Comparison of ENCODE assay signal across 21 cellular contexts in genomic region chr6:31610891-31611425, GRCh38. TPM values are rescaled to one million over a fixed set of nuclear protein-coding genes. Genes with fewer than 3 reads are reported as not detected.
DNase-seq lines count a peak whose midpoint lies in the region; ATAC-seq, FAIRE-seq and TF ChIP-seq lines count a peak whose summit lies in the region.
"Had no signal": no experiment of that assay in that cellular context is flagged by ENCODE, and none has a peak within 500 bp of the region (broad histone marks: within the 10 kb centered on the region; RNA-seq: fewer than 3 reads in every experiment).

No MANE protein-coding gene starts in this region.

- no peak for FAIRE-seq in HepG2 (lab: Jason Lieb, UNC)
- FAIRE-seq: A204.1 had no signal

- intact Hi-C loops in HepG2 (cut with micrococcal nuclease; ENCODE audit: unreplicated experiment), result no loop called here
- intact Hi-C loops in right lobe of liver (cut with DNase I), result no loop called here

- H3K36me3 ChIP-seq in HepG2 (replicated peaks in 1 of 2; ENCODE audit: control insufficient read depth in 1 of 2, insufficient read depth in 2 of 2, low read length in 2 of 2) (no peaks in the 10 kb centered on the region), right lobe of liver (no peaks in the 10 kb centered on the region), SK-N-MC (ENCODE audit: insufficient read depth, low read length) (no peaks in the 10 kb centered on the region), osteoblast (ENCODE audit: insufficient read depth, low read length) (no peaks in the 10 kb centered on the region)
- H3K36me3 ChIP-seq: Peyer's patch had no signal

- CTCF ChIA-PET in HepG2 (lab: Yijun Ruan, JAX; ENCODE audit: low intra/inter-chr PET ratio, low total read pairs), result no interaction called here

- POLR2A ChIA-PET in HepG2 (lab: Yijun Ruan, JAX), result no interaction called here

- H3K9me3 ChIP-seq in HepG2 (ENCODE audit: low read length), result no peaks in the 10 kb centered on the region
- H3K9me3 ChIP-seq in right lobe of liver, result no peaks in the 10 kb centered on the region
- H3K9me3 ChIP-seq in SK-N-MC (ENCODE audit: low read depth, low read length), result no peaks in the 10 kb centered on the region
- H3K9me3 ChIP-seq in osteoblast (ENCODE audit: low read depth, low read length), result no peaks in the 10 kb centered on the region
- H3K9me3 ChIP-seq: Peyer's patch had no signal

- H3K9ac ChIP-seq in HepG2 (ENCODE audit: insufficient read depth, low read depth, low read length), result no peak overlapping the region
- H3K9ac ChIP-seq in SK-N-MC (ENCODE audit: insufficient read length), result no peak overlapping the region

- TF ChIP-seq EP300 in HepG2 (IDR thresholded peaks at IDR 0.05; ENCODE audit: low read depth in 2 of 2, low read length in 2 of 2), result no peak
- TF ChIP-seq EP300 in HepG2 (CRISPR knock-in tag; IDR thresholded peaks at IDR 0.05; ENCODE audit: borderline replicate concordance), result no peak

- TF ChIP-seq POLR2A in HepG2 (IDR thresholded peaks at IDR 0.05; ENCODE audit: insufficient read depth in 1 of 2, low read depth in 2 of 2, low read length in 2 of 2) (no peak), right lobe of liver (IDR thresholded peaks at IDR 0.05) (no peak)

- H3K4me3 ChIP-seq in HepG2 (replicated peaks in 1 of 3; ENCODE audit: insufficient read depth in 1 of 3, low read depth in 2 of 3, low read length in 3 of 3), result no peak overlapping the region
- no peak overlapping the region for H3K4me3 ChIP-seq in right lobe of liver
- no peak overlapping the region for H3K4me3 ChIP-seq in SK-N-MC
- H3K4me3 ChIP-seq in osteoblast (ENCODE audit: insufficient read depth, low read length), result no peak overlapping the region
- H3K4me3 ChIP-seq: Peyer's patch had no signal

- no peak for ATAC-seq in HepG2
- no peak for ATAC-seq in right lobe of liver
- ATAC-seq: Right ventricle myocardium inferior, SK-N-SH treated with all-trans-retinoic acid at 6 μM for 48 hours had no signal

- H3K4me1 ChIP-seq in HepG2 (ENCODE audit: insufficient read depth, low read length) (peaks cover 36% of the 10 kb centered on the region), right lobe of liver (peaks cover 0 to 14% (median 6%) of the 10 kb centered on the region in 4 donors), osteoblast (ENCODE audit: insufficient read depth, low read length) (no peaks in the 10 kb centered on the region)

- TF ChIP-seq CTCF in HepG2 (CRISPR knock-in tag; IDR thresholded peaks at IDR 0.05), result no peak
- no peak for TF ChIP-seq CTCF in right lobe of liver (IDR thresholded peaks at IDR 0.05)
- TF ChIP-seq CTCF in osteoblast (IDR thresholded peaks at IDR 0.05; ENCODE audit: extremely low read depth, low read depth, low read length), result no peak

- H3K4me2 ChIP-seq in HepG2 (ENCODE audit: low read depth, low read length), result peak overlapping the region; percentile 3; the same call in 1 of the 2 replicates
- H3K4me2 ChIP-seq in osteoblast (ENCODE audit: insufficient read depth, low read length), result no peak overlapping the region

- H4K20me1 ChIP-seq in HepG2 (ENCODE audit: insufficient read depth, low read length) (no peaks in the 10 kb centered on the region), osteoblast (ENCODE audit: insufficient read depth, low read length) (no peaks in the 10 kb centered on the region)

- H3K27ac ChIP-seq in HepG2 (ENCODE audit: extremely low read length, insufficient read depth, low read length) (no peak overlapping the region), right lobe of liver (no peak overlapping the region), SK-N-MC (peak overlapping the region; percentile 14; the same call in 1 of the 2 replicates), osteoblast (ENCODE audit: low read depth, low read length) (no peak overlapping the region)
- H3K27ac ChIP-seq: C4-2B, Peyer's patch had no signal

- H3K27me3 ChIP-seq in HepG2 (ENCODE audit: control insufficient read depth in 1 of 2, insufficient read depth in 2 of 2, low read length in 2 of 2) (peaks cover 0 to 2% of the 10 kb centered on the region in 2 experiments; a peak in 2 of 5 replicates), right lobe of liver (no peaks in the 10 kb centered on the region), osteoblast (ENCODE audit: insufficient read depth, low read length) (no peaks in the 10 kb centered on the region)
- H3K27me3 ChIP-seq: Peyer's patch had no signal

- no peak for TF ChIP-seq RAD21 in HepG2 (CRISPR knock-in tag; IDR thresholded peaks at IDR 0.05)

- DNase-seq in HepG2 (ENCODE audit: low spot score) (no peak), right lobe of liver (no peak), SK-N-MC (ENCODE audit: low read depth, low spot score) (no peak), fibroblast of gingiva (ENCODE audit: low read depth) (peak; percentile 18), osteoblast (ENCODE audit: insufficient read length, low spot score, missing footprints) (peak; percentile 78), NCI-H2029 (lab: John Stamatoyannopoulos, UW) (no peak), inferior parietal cortex (ENCODE audit: extremely low spot score) (no peak), kidney tubule cell (ENCODE audit: low spot score) (no peak)
- DNase-seq: H9, NCI-H1436, NCI-H2081 treated with DMSO at 0.1 percent for 48 hours, NCI-H510A, NCI-H774, Peyer's patch had no signal

- in situ Hi-C loops in HepG2 (cut with HindIII; ENCODE audit: extremely low pct_ligation_motif_present, low pct_unique_long_range_greater_than_20kb), result no loop called here

- H2AFZ ChIP-seq in HepG2 (ENCODE audit: low read length), result no peak overlapping the region
- no peak overlapping the region for H2AFZ ChIP-seq in osteoblast (ENCODE audit: low read length)

- WGBS in HepG2 (ENCODE audit: low lambda C conversion rate), result 39% methylated on average over 6 of the region's 6 CpGs
- 59% methylated on average over 6 of the region's 6 CpGs for whole genome bisulfite sequencing in right lobe of liver (ENCODE audit: insufficient coverage, low coverage, low lambda C conversion rate, missing lambda C conversion rate)

- BruUV-seq in HepG2 (replicated peaks; lab: Mats Ljungman, UMichigan), result no TSS peak

- H3K79me2 ChIP-seq in HepG2 (ENCODE audit: insufficient read depth, low read length) (no peaks in the 10 kb centered on the region), osteoblast (ENCODE audit: insufficient read depth, low read length) (no peaks in the 10 kb centered on the region)

RNA-seq across cellular contexts. Expression of gene AIF1, which starts 4.1 kb away (rescaled TPM):
- total RNA-seq in HepG2 (2016; rRNA removed; fragmentation: Illumina TruSeq; extraction: Trizol) (not detected in 2 replicates), right lobe of liver (10 to 100 TPM in 4 of 6 experiments, 1 to 10 TPM in 2; 6.7 to 28.5 (median 13.0) TPM), osteoblast (0.36 TPM in 1 of 2 replicates, not detected in the other)
- 0.62 and 0.91 TPM in 2 replicates for total RNA-seq in HepG2 (2016; cell fraction: cytosol; rRNA removed; fragmentation: Illumina TruSeq; extraction: Trizol; ENCODE audit: low read depth)
- not detected in 2 replicates for total RNA-seq in HepG2 (2016; cell fraction: insoluble cytoplasmic fraction; rRNA removed; fragmentation: Illumina TruSeq; extraction: Trizol)
- total RNA-seq in HepG2 (2016; cell fraction: membrane; rRNA removed; fragmentation: Illumina TruSeq; extraction: Trizol), result 0.48 TPM in 1 of 2 replicates, not detected in the other
- total RNA-seq in HepG2 (2016; cell fraction: nucleus; rRNA removed; fragmentation: Illumina TruSeq; extraction: Trizol), result not detected in 2 replicates
- 1.4 and 1.5 TPM in 2 replicates for polyA plus RNA-seq in HepG2 (2011; rRNA removed)
- polyA plus RNA-seq in HepG2 (2011; cell fraction: cytosol; rRNA removed), result 0.44 and 1.3 TPM in 2 replicates
- polyA plus RNA-seq in HepG2 (2011; cell fraction: nucleus; rRNA removed), result 0.72 and 1.6 TPM in 2 replicates
- 1.6 and 7.5 TPM in 2 replicates for polyA plus RNA-seq in HepG2 (2012)
- 0.98 and 1.2 TPM in 2 replicates for polyA plus RNA-seq in HepG2 (2016; cell fraction: cytosol; fragmentation: Illumina TruSeq; extraction: Trizol; ENCODE audit: low read depth)
- polyA plus RNA-seq in HepG2 (2016; cell fraction: insoluble cytoplasmic fraction; fragmentation: Illumina TruSeq; extraction: Trizol; ENCODE audit: low read depth), result 0.60 and 0.98 TPM in 2 replicates
- polyA plus RNA-seq in HepG2 (2016; cell fraction: membrane; fragmentation: Illumina TruSeq; extraction: Trizol; ENCODE audit: low read depth), result 0.76 and 1.2 TPM in 2 replicates
- 1.3 TPM in 1 of 2 replicates, not detected in the other for polyA plus RNA-seq in HepG2 (2016; cell fraction: nucleus; fragmentation: Illumina TruSeq; extraction: Trizol; ENCODE audit: insufficient read depth, low read depth)
- polyA minus RNA-seq in HepG2 (2011; rRNA and poly(A)+ RNA removed; ENCODE audit: low replicate concordance), result not detected in 2 replicates
- not detected in 2 replicates for polyA minus RNA-seq in HepG2 (2011; cell fraction: cytosol; rRNA and poly(A)+ RNA removed)
- 0.75 TPM in 1 of 2 replicates, not detected in the other for polyA minus RNA-seq in HepG2 (2011; cell fraction: nucleus; rRNA and poly(A)+ RNA removed)
- total RNA-seq: Daoy, HT-29, LHCN-M2 had no signal

RNA-seq across cellular contexts. Expression of gene PRRC2A, which starts 9.6 kb away (rescaled TPM):
- total RNA-seq in HepG2 (2016; rRNA removed; fragmentation: Illumina TruSeq; extraction: Trizol), result 37.2 and 38.9 TPM in 2 replicates
- total RNA-seq in HepG2 (2016; cell fraction: cytosol; rRNA removed; fragmentation: Illumina TruSeq; extraction: Trizol; ENCODE audit: low read depth), result 32.5 and 32.7 TPM in 2 replicates
- total RNA-seq in HepG2 (2016; cell fraction: insoluble cytoplasmic fraction; rRNA removed; fragmentation: Illumina TruSeq; extraction: Trizol), result 32.8 and 40.6 TPM in 2 replicates
- 32.8 and 40.2 TPM in 2 replicates for total RNA-seq in HepG2 (2016; cell fraction: membrane; rRNA removed; fragmentation: Illumina TruSeq; extraction: Trizol)
- total RNA-seq in HepG2 (2016; cell fraction: nucleus; rRNA removed; fragmentation: Illumina TruSeq; extraction: Trizol), result 58.3 and 69.5 TPM in 2 replicates
- 47.4 and 60.5 TPM in 2 replicates for polyA plus RNA-seq in HepG2 (2011; rRNA removed)
- 21.8 and 30.2 TPM in 2 replicates for polyA plus RNA-seq in HepG2 (2011; cell fraction: cytosol; rRNA removed)
- 235 and 263 TPM in 2 replicates for polyA plus RNA-seq in HepG2 (2011; cell fraction: nucleus; rRNA removed)
- polyA plus RNA-seq in HepG2 (2012), result 80.6 and 104 TPM in 2 replicates
- 12.1 and 13.9 TPM in 2 replicates for polyA plus RNA-seq in HepG2 (2016; cell fraction: cytosol; fragmentation: Illumina TruSeq; extraction: Trizol; ENCODE audit: low read depth)
- 59.6 and 89.4 TPM in 2 replicates for polyA plus RNA-seq in HepG2 (2016; cell fraction: insoluble cytoplasmic fraction; fragmentation: Illumina TruSeq; extraction: Trizol; ENCODE audit: low read depth)
- 26.0 and 31.8 TPM in 2 replicates for polyA plus RNA-seq in HepG2 (2016; cell fraction: membrane; fragmentation: Illumina TruSeq; extraction: Trizol; ENCODE audit: low read depth)
- 182 and 188 TPM in 2 replicates for polyA plus RNA-seq in HepG2 (2016; cell fraction: nucleus; fragmentation: Illumina TruSeq; extraction: Trizol; ENCODE audit: insufficient read depth, low read depth)
- 50.3 and 66.9 TPM in 2 replicates for polyA minus RNA-seq in HepG2 (2011; rRNA and poly(A)+ RNA removed; ENCODE audit: low replicate concordance)
- polyA minus RNA-seq in HepG2 (2011; cell fraction: cytosol; rRNA and poly(A)+ RNA removed), result 51.5 and 53.4 TPM in 2 replicates
- 120 and 136 TPM in 2 replicates for polyA minus RNA-seq in HepG2 (2011; cell fraction: nucleus; rRNA and poly(A)+ RNA removed)
- total RNA-seq in right lobe of liver, result 10 to 100 TPM; 34.7 to 59.6 (median 39.4) TPM
- total RNA-seq in osteoblast, result 49.2 and 52.2 TPM in 2 replicates

RNA-seq across cellular contexts. Expression of gene NCR3, which starts 18.2 kb away (rescaled TPM):
- total RNA-seq in HepG2 (2016; rRNA removed; fragmentation: Illumina TruSeq; extraction: Trizol) (not detected in 2 replicates), right lobe of liver (under 1 TPM in 3 of 6 experiments, not detected in 3; 0.20 to 0.55 (median 0.46) TPM), osteoblast (not detected in 2 replicates)
- total RNA-seq in HepG2 (2016; cell fraction: cytosol; rRNA removed; fragmentation: Illumina TruSeq; extraction: Trizol; ENCODE audit: low read depth), result not detected in 2 replicates
- not detected in 2 replicates for total RNA-seq in HepG2 (2016; cell fraction: insoluble cytoplasmic fraction; rRNA removed; fragmentation: Illumina TruSeq; extraction: Trizol)
- total RNA-seq in HepG2 (2016; cell fraction: membrane; rRNA removed; fragmentation: Illumina TruSeq; extraction: Trizol), result not detected in 2 replicates
- total RNA-seq in HepG2 (2016; cell fraction: nucleus; rRNA removed; fragmentation: Illumina TruSeq; extraction: Trizol), result not detected in 2 replicates
- not detected in 2 replicates for polyA plus RNA-seq in HepG2 (2011; rRNA removed)
- polyA plus RNA-seq in HepG2 (2011; cell fraction: cytosol; rRNA removed), result not detected in 2 replicates
- polyA plus RNA-seq in HepG2 (2011; cell fraction: nucleus; rRNA removed), result not detected in 2 replicates
- not detected in 2 replicates for polyA plus RNA-seq in HepG2 (2012)
- polyA plus RNA-seq in HepG2 (2016; cell fraction: cytosol; fragmentation: Illumina TruSeq; extraction: Trizol; ENCODE audit: low read depth), result not detected in 2 replicates
- not detected in 2 replicates for polyA plus RNA-seq in HepG2 (2016; cell fraction: insoluble cytoplasmic fraction; fragmentation: Illumina TruSeq; extraction: Trizol; ENCODE audit: low read depth)
- polyA plus RNA-seq in HepG2 (2016; cell fraction: membrane; fragmentation: Illumina TruSeq; extraction: Trizol; ENCODE audit: low read depth), result not detected in 2 replicates
- not detected in 2 replicates for polyA plus RNA-seq in HepG2 (2016; cell fraction: nucleus; fragmentation: Illumina TruSeq; extraction: Trizol; ENCODE audit: insufficient read depth, low read depth)
- not detected in 2 replicates for polyA minus RNA-seq in HepG2 (2011; rRNA and poly(A)+ RNA removed; ENCODE audit: low replicate concordance)
- polyA minus RNA-seq in HepG2 (2011; cell fraction: cytosol; rRNA and poly(A)+ RNA removed), result not detected in 2 replicates
- polyA minus RNA-seq in HepG2 (2011; cell fraction: nucleus; rRNA and poly(A)+ RNA removed), result not detected in 2 replicates
- total RNA-seq: Daoy, HT-29, LHCN-M2, Peyer's patch had no signal

RNA-seq across cellular contexts. Expression of gene LST1, which starts 24.9 kb away (rescaled TPM):
- total RNA-seq in HepG2 (2016; rRNA removed; fragmentation: Illumina TruSeq; extraction: Trizol), result not detected in 2 replicates
- total RNA-seq in HepG2 (2016; cell fraction: cytosol; rRNA removed; fragmentation: Illumina TruSeq; extraction: Trizol; ENCODE audit: low read depth), result not detected in 2 replicates
- total RNA-seq in HepG2 (2016; cell fraction: insoluble cytoplasmic fraction; rRNA removed; fragmentation: Illumina TruSeq; extraction: Trizol), result not detected in 2 replicates
- total RNA-seq in HepG2 (2016; cell fraction: membrane; rRNA removed; fragmentation: Illumina TruSeq; extraction: Trizol), result not detected in 2 replicates
- not detected in 2 replicates for total RNA-seq in HepG2 (2016; cell fraction: nucleus; rRNA removed; fragmentation: Illumina TruSeq; extraction: Trizol)
- not detected in 2 replicates for polyA plus RNA-seq in HepG2 (2011; rRNA removed)
- polyA plus RNA-seq in HepG2 (2011; cell fraction: cytosol; rRNA removed), result not detected in 2 replicates
- polyA plus RNA-seq in HepG2 (2011; cell fraction: nucleus; rRNA removed), result not detected in 2 replicates
- not detected in 2 replicates for polyA plus RNA-seq in HepG2 (2012)
- not detected in 2 replicates for polyA plus RNA-seq in HepG2 (2016; cell fraction: cytosol; fragmentation: Illumina TruSeq; extraction: Trizol; ENCODE audit: low read depth)
- not detected in 2 replicates for polyA plus RNA-seq in HepG2 (2016; cell fraction: insoluble cytoplasmic fraction; fragmentation: Illumina TruSeq; extraction: Trizol; ENCODE audit: low read depth)
- polyA plus RNA-seq in HepG2 (2016; cell fraction: membrane; fragmentation: Illumina TruSeq; extraction: Trizol; ENCODE audit: low read depth), result not detected in 2 replicates
- not detected in 2 replicates for polyA plus RNA-seq in HepG2 (2016; cell fraction: nucleus; fragmentation: Illumina TruSeq; extraction: Trizol; ENCODE audit: insufficient read depth, low read depth)
- not detected in 2 replicates for polyA minus RNA-seq in HepG2 (2011; rRNA and poly(A)+ RNA removed; ENCODE audit: low replicate concordance)
- polyA minus RNA-seq in HepG2 (2011; cell fraction: cytosol; rRNA and poly(A)+ RNA removed), result not detected in 2 replicates
- polyA minus RNA-seq in HepG2 (2011; cell fraction: nucleus; rRNA and poly(A)+ RNA removed), result not detected in 2 replicates
- 10 to 100 TPM in 1 of 6 experiments, 1 to 10 TPM in 5; 1.5 to 21.5 (median 6.7) TPM for total RNA-seq in right lobe of liver
- total RNA-seq in osteoblast, result 0.29 TPM in 1 of 2 replicates, not detected in the other
- total RNA-seq: H9, HT-29, LHCN-M2 had no signal

RNA-seq across cellular contexts. Expression of gene LTB, which starts 28.7 kb away (rescaled TPM):
- total RNA-seq in HepG2 (2016; rRNA removed; fragmentation: Illumina TruSeq; extraction: Trizol) (0.22 TPM in 1 of 2 replicates, not detected in the other), right lobe of liver (1 to 10 TPM in 2 of 6 experiments, under 1 TPM in 4; 0.28 to 2.2 (median 0.62) TPM), osteoblast (0.29 TPM in 1 of 2 replicates, not detected in the other)
- total RNA-seq in HepG2 (2016; cell fraction: cytosol; rRNA removed; fragmentation: Illumina TruSeq; extraction: Trizol; ENCODE audit: low read depth), result not detected in 2 replicates
- 0.13 and 0.46 TPM in 2 replicates for total RNA-seq in HepG2 (2016; cell fraction: insoluble cytoplasmic fraction; rRNA removed; fragmentation: Illumina TruSeq; extraction: Trizol)
- not detected in 2 replicates for total RNA-seq in HepG2 (2016; cell fraction: membrane; rRNA removed; fragmentation: Illumina TruSeq; extraction: Trizol)
- total RNA-seq in HepG2 (2016; cell fraction: nucleus; rRNA removed; fragmentation: Illumina TruSeq; extraction: Trizol), result not detected in 2 replicates
- polyA plus RNA-seq in HepG2 (2011; rRNA removed), result 0.09 and 0.30 TPM in 2 replicates
- 0.19 and 0.27 TPM in 2 replicates for polyA plus RNA-seq in HepG2 (2011; cell fraction: cytosol; rRNA removed)
- 0.54 TPM in 1 of 2 replicates, not detected in the other for polyA plus RNA-seq in HepG2 (2011; cell fraction: nucleus; rRNA removed)
- polyA plus RNA-seq in HepG2 (2012), result 0.29 TPM in 1 of 2 replicates, not detected in the other
- polyA plus RNA-seq in HepG2 (2016; cell fraction: cytosol; fragmentation: Illumina TruSeq; extraction: Trizol; ENCODE audit: low read depth), result 0.15 and 0.16 TPM in 2 replicates
- polyA plus RNA-seq in HepG2 (2016; cell fraction: insoluble cytoplasmic fraction; fragmentation: Illumina TruSeq; extraction: Trizol; ENCODE audit: low read depth), result 0.41 TPM in 1 of 2 replicates, not detected in the other
- 0.20 and 0.23 TPM in 2 replicates for polyA plus RNA-seq in HepG2 (2016; cell fraction: membrane; fragmentation: Illumina TruSeq; extraction: Trizol; ENCODE audit: low read depth)
- not detected in 2 replicates for polyA plus RNA-seq in HepG2 (2016; cell fraction: nucleus; fragmentation: Illumina TruSeq; extraction: Trizol; ENCODE audit: insufficient read depth, low read depth)
- not detected in 2 replicates for polyA minus RNA-seq in HepG2 (2011; rRNA and poly(A)+ RNA removed; ENCODE audit: low replicate concordance)
- polyA minus RNA-seq in HepG2 (2011; cell fraction: cytosol; rRNA and poly(A)+ RNA removed), result not detected in 2 replicates
- not detected in 2 replicates for polyA minus RNA-seq in HepG2 (2011; cell fraction: nucleus; rRNA and poly(A)+ RNA removed)
- total RNA-seq: H9, HT-29, LHCN-M2 had no signal

Comparison
In these comparisons a context has a peak if more than half of its experiments do, and no peak if none do; other contexts are left out.
1. DNase-seq: peak in fibroblast of gingiva (single experiment) and osteoblast (single experiment); none in HepG2 (single experiment), right lobe of liver (0 of 3), SK-N-MC (single experiment), NCI-H2029 (single experiment), inferior parietal cortex (single experiment) and kidney tubule cell (single experiment).